8 cellular contexts compared by ENCODE assay signal in the genomic region with DNA sequence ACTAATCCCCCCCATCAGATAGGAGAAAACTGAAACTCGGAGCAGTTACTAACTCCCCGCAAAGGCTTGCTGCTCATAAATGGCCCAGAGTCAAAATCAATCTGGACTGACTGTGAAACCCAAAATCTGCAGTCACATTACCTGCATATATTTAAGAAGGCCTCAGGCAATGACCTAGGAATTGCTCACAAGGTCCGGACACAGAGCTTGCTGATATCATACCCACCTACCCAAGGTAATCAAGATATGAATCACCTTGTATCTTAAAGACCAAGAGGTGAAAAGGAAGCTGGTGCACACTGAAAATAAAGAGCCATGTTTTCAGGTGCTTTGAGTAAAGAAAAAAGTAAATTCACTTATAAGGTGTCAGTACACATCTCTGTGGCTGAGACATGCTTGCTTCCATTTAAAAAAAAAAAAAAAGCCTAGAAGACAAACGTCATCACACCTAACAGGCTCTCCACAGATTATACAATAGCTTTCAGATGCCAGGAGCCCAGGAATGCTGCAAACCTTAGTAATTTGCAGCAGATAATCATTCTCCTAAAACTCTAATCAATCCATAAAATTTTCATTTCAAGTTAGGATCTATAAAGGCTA.
DNase-seq lines count a peak whose midpoint lies in the region; ATAC-seq, FAIRE-seq and TF ChIP-seq lines count a peak whose summit lies in the region.

No MANE protein-coding gene starts in this region.

- no peak for FAIRE-seq in K562 (lab: Jason Lieb, UNC)
- no peak for FAIRE-seq in H54 (lab: Jason Lieb, UNC)

- CTCF ChIA-PET in CD8-positive, alpha-beta memory T cell (lab: Charles Lee), result no interaction called here
- CTCF ChIA-PET in K562 (lab: Yijun Ruan, JAX; ENCODE audit: low intra/inter-chr PET ratio), result no interaction called here

- peaks cover 4 to 10% (median 8%) of the 10 kb centered on the region in 3 donors for H3K36me3 Mint-ChIP-seq in CD8-positive, alpha-beta memory T cell

- H3K9ac ChIP-seq in K562 (ENCODE audit: insufficient read depth in 1 of 2, low read depth in 2 of 2, low read length in 2 of 2), result no peak overlapping the region

- DNase-seq in CD8-positive, alpha-beta memory T cell, result peak in 1 of 5 donors; percentile 52
- DNase-seq in K562 (ENCODE audit: extremely low read depth in 1 of 4, low spot score in 3 of 4), result no peak
- DNase-seq in NCI-H1417 treated with DMSO at 0.1 percent for 48 hours (lab: John Stamatoyannopoulos, UW), result no peak
- no peak for DNase-seq in MG63
- no peak for DNase-seq in H54 (ENCODE audit: insufficient read length, low spot score)
- DNase-seq in NCI-H1048 (lab: John Stamatoyannopoulos, UW), result no peak

- no peaks in the 10 kb centered on the region for H3K9me3 ChIP-seq in CD8-positive, alpha-beta memory T cell (ENCODE audit: low read length)
- H3K9me3 ChIP-seq in K562 (replicated peaks; ENCODE audit: control insufficient read depth, insufficient read depth, low read depth, low read length), result peaks cover 7% of the 10 kb centered on the region; the same call in 1 of the 2 replicates
- peaks cover 10% of the 10 kb centered on the region; the same call in 1 of the 2 replicates for H3K9me3 ChIP-seq in MG63

- 40% methylated on average over 4 of the region's 4 CpGs for WGBS in K562 (ENCODE audit: insufficient coverage, low coverage, missing lambda C conversion rate)

- peaks cover 13% of the 10 kb centered on the region; the same call in 2 of the 3 replicates for H3K79me2 ChIP-seq in K562 (ENCODE audit: control insufficient read depth, insufficient read depth, low read length)

- no peaks in the 10 kb centered on the region for H3K9me3 Mint-ChIP-seq in CD8-positive, alpha-beta memory T cell

- no peak overlapping the region for H3K4me3 ChIP-seq in CD8-positive, alpha-beta memory T cell (ENCODE audit: low read length)
- H3K4me3 ChIP-seq in K562 (no peak overlapping the region), MG63 (no peak overlapping the region)

- peak overlapping the region; percentile 93 to 98 (median 96) for H3K27ac Mint-ChIP-seq in CD8-positive, alpha-beta memory T cell

- peaks cover 75 to 93% (median 83%) of the 10 kb centered on the region in 3 donors for H3K4me1 Mint-ChIP-seq in CD8-positive, alpha-beta memory T cell

- intact Hi-C loops in K562 (cut with micrococcal nuclease), result no loop called here

- no peak for TF ChIP-seq RAD21 in K562 (CRISPR knock-in tag; conservative IDR thresholded peaks at IDR 0.05 in 1 of 2, IDR thresholded peaks at IDR 0.05 in 1 of 2)

- no peak overlapping the region for H3K4me2 ChIP-seq in K562 (ENCODE audit: insufficient read depth, low read length)

- TF ChIP-seq POLR2A in K562 (conservative IDR thresholded peaks at IDR 0.05) (no peak), H54 (IDR thresholded peaks at IDR 0.05; ENCODE audit: low read depth, low read length) (no peak)

- no peaks in the 10 kb centered on the region for H3K9me1 ChIP-seq in K562 (ENCODE audit: control insufficient read depth, insufficient read depth, low read length)

- H2AFZ ChIP-seq in K562 (ENCODE audit: low read depth, low read length), result no peak overlapping the region

- ATAC-seq in GM19452 (IDR thresholded peaks at IDR 0.05; ENCODE audit: unreplicated experiment) (peak; percentile 29), HG03378 (IDR thresholded peaks at IDR 0.05; ENCODE audit: unreplicated experiment) (peak; percentile 36), K562 (no peak)

- in situ Hi-C loops in K562 (cut with MboI), result no loop called here

- no peaks in the 10 kb centered on the region for H3K36me3 ChIP-seq in CD8-positive, alpha-beta memory T cell (ENCODE audit: insufficient read depth, low read length)
- H3K36me3 ChIP-seq in K562 (ENCODE audit: control insufficient read depth, insufficient read depth, low read length) (peaks cover under 1% of the 10 kb centered on the region; the same call in 1 of the 3 replicates), MG63 (peaks cover 4% of the 10 kb centered on the region; the same call in 1 of the 2 replicates)

- H3K27me3 Mint-ChIP-seq in CD8-positive, alpha-beta memory T cell, result no peaks in the 10 kb centered on the region

- H3K4me1 ChIP-seq in CD8-positive, alpha-beta memory T cell (ENCODE audit: insufficient read depth, low read length), result peaks cover 44% of the 10 kb centered on the region
- peaks cover 0 to 3% of the 10 kb centered on the region in 2 experiments; a peak in 1 of 5 replicates for H3K4me1 ChIP-seq in K562 (replicated peaks in 1 of 2; ENCODE audit: control insufficient read depth in 2 of 2, insufficient read depth in 2 of 2, low read length in 2 of 2)

- no peaks in the 10 kb centered on the region for H3K27me3 ChIP-seq in CD8-positive, alpha-beta memory T cell (ENCODE audit: insufficient read depth, low read length, poor library complexity, severe bottlenecking)
- H3K27me3 ChIP-seq in K562 (ENCODE audit: control insufficient read depth in 2 of 2, insufficient read depth in 2 of 2, low read length in 2 of 2) (no peaks in the 10 kb centered on the region), MG63 (no peaks in the 10 kb centered on the region)

- H3K4me3 Mint-ChIP-seq in CD8-positive, alpha-beta memory T cell, result peak overlapping the region; percentile 64 to 78 (median 69)

- TF ChIP-seq EP300 in K562 (IDR thresholded peaks at IDR 0.05; ENCODE audit: low read length), result no peak

- peak overlapping the region; percentile 45 for H3K27ac ChIP-seq in CD8-positive, alpha-beta memory T cell (ENCODE audit: low read depth, low read length)
- no peak overlapping the region for H3K27ac ChIP-seq in K562 (ENCODE audit: extremely low read depth, low read depth, low read length)

- TF ChIP-seq CTCF in K562 (IDR thresholded peaks at IDR 0.05 in 2 of 3, conservative IDR thresholded peaks at IDR 0.05 in 1 of 3; ENCODE audit: insufficient read depth in 2 of 3, low read depth in 1 of 3, low read length in 3 of 3), result no peak

- POLR2A ChIA-PET in CD8-positive, alpha-beta memory T cell (lab: Charles Lee), result interaction anchor here (0.6 to 1.2 kb wide), 3 partner anchors 67 to 186 kb away, joined by 3 to 5 read pairs (median 3); no protein-coding TSS in a partner anchor
- POLR2A ChIA-PET in K562 (lab: Yijun Ruan, JAX), result no interaction called here

- BruUV-seq in K562 (replicated peaks; lab: Mats Ljungman, UMichigan), result no TSS peak

- H4K20me1 ChIP-seq in K562 (replicated peaks; ENCODE audit: control insufficient read depth, insufficient read depth, low read length), result no peaks in the 10 kb centered on the region

TF ChIP-seq in K562, 482 proteins besides CTCF, POLR2A, EP300 and RAD21:
- no peak for TF ChIP-seq ZNF76 (CRISPR knock-in tag; IDR thresholded peaks at IDR 0.05; ENCODE audit: borderline replicate concordance)
- TF ChIP-seq ZNF384 (IDR thresholded peaks at IDR 0.05; ENCODE audit: low read depth, low read length), result peak; percentile 55
- TF ChIP-seq JUND (IDR thresholded peaks at IDR 0.05; ENCODE audit: borderline replicate concordance, low read depth, low read length), result 0 out of 2 replicates have a peak, but pooled peaks have one; percentile 6
- TF ChIP-seq JUND (tag; IDR thresholded peaks at IDR 0.05; ENCODE audit: borderline replicate concordance, low read depth, low read length), result no peak
